Comparison of ENCODE assay signal across 7 cellular contexts in genomic region chr19:53196777-53197396, GRCh38. TPM values are rescaled to one million over a fixed set of nuclear protein-coding genes. Genes with fewer than 3 reads are reported as not detected.
DNase-seq lines count a peak whose midpoint lies in the region; ATAC-seq and TF ChIP-seq lines count a peak whose summit lies in the region.

No MANE protein-coding gene starts in this region.

- POLR2A ChIA-PET in activated CD4-positive, alpha-beta T cell treated with anti-CD3 and anti-CD28 coated beads for 36 hours (lab: Charles Lee) = no interaction called here

- H3K4me3 Mint-ChIP-seq in activated CD4-positive, alpha-beta T cell treated with anti-CD3 and anti-CD28 coated beads for 36 hours = peak overlapping the region; percentile 92

- H3K27ac Mint-ChIP-seq in activated CD4-positive, alpha-beta T cell treated with anti-CD3 and anti-CD28 coated beads for 36 hours = peak overlapping the region; percentile 96

- intact Hi-C loops in activated CD4-positive, alpha-beta T cell treated with anti-CD3 and anti-CD28 coated beads for 36 hours (cut with DNase I, micrococcal nuclease) = loop anchor here (1.0 to 10.0 kb wide), 16 partner anchors 38 to 1268 kb away; partner anchors contain the start of genes ZNF816 (in 2 of the 2), ZNF845 (in 2 of the 2), LENG9 (in 1 of the 2) and MYADM (in 1 of the 2)

- CTCF ChIA-PET in activated CD4-positive, alpha-beta T cell treated with anti-CD3 and anti-CD28 coated beads for 36 hours (lab: Charles Lee) = no interaction called here

- DNase-seq in NCI-H187 (lab: John Stamatoyannopoulos, UW) = peak; percentile 96 to 99
- peak; percentile 100 for DNase-seq in activated CD4-positive, alpha-beta T cell treated with anti-CD3 and anti-CD28 coated beads for 36 hours
- DNase-seq in choroid plexus epithelial cell (ENCODE audit: low read depth) = peak; percentile 96
- DNase-seq in kidney epithelial cell (ENCODE audit: low read depth) = peak; percentile 51
- DNase-seq in stimulated activated CD4-positive, alpha-beta T cell treated with anti-CD3 and anti-CD28 coated beads, Interleukin-12 subunit alpha, Interleukin-12 subunit beta, amount 100 ng/mL, for 24 hours (ENCODE audit: low read depth in 2 of 2) = peak; percentile 96 to 97
- no peak for DNase-seq in NCI-H510A (lab: John Stamatoyannopoulos, UW)

- no peak for TF ChIP-seq CTCF in choroid plexus epithelial cell (conservative IDR thresholded peaks at IDR 0.05; ENCODE audit: low read depth, low read length)
- TF ChIP-seq CTCF in kidney epithelial cell (IDR thresholded peaks at IDR 0.05; ENCODE audit: insufficient read depth, low read length, poor library complexity, severe bottlenecking) = no peak

- TF ChIP-seq POLR2A in GM18951 (IDR thresholded peaks at IDR 0.05; ENCODE audit: extremely low read depth, insufficient read depth, insufficient read length) = peak; percentile 74

- no peaks in the 10 kb centered on the region for H3K27me3 ChIP-seq in kidney epithelial cell (ENCODE audit: control insufficient read depth, insufficient read depth, low read length)

- peaks cover 32% of the 10 kb centered on the region for H3K4me1 Mint-ChIP-seq in activated CD4-positive, alpha-beta T cell treated with anti-CD3 and anti-CD28 coated beads for 36 hours

- ATAC-seq in activated CD4-positive, alpha-beta T cell treated with anti-CD3 and anti-CD28 coated beads for 36 hours = peak; percentile 84

- in situ Hi-C loops in GM18951 (cut with MboI; ENCODE audit: low sequenced_read_pairs, unreplicated experiment) = no loop called here

- H3K4me3 ChIP-seq in choroid plexus epithelial cell (ENCODE audit: low read depth, low read length) = peak overlapping the region; percentile 72
- H3K4me3 ChIP-seq in kidney epithelial cell (ENCODE audit: low read depth, low read length) = peak overlapping the region; percentile 89

- peaks cover 52% of the 10 kb centered on the region for H3K36me3 Mint-ChIP-seq in activated CD4-positive, alpha-beta T cell treated with anti-CD3 and anti-CD28 coated beads for 36 hours (ENCODE audit: low read depth)

- H3K36me3 ChIP-seq in kidney epithelial cell (ENCODE audit: control insufficient read depth, insufficient read depth, low read length) = no peaks in the 10 kb centered on the region

- peaks cover 22% of the 10 kb centered on the region for H3K9me3 Mint-ChIP-seq in activated CD4-positive, alpha-beta T cell treated with anti-CD3 and anti-CD28 coated beads for 36 hours (ENCODE audit: low read depth)

- H3K27me3 Mint-ChIP-seq in activated CD4-positive, alpha-beta T cell treated with anti-CD3 and anti-CD28 coated beads for 36 hours = no peaks in the 10 kb centered on the region

RNA-seq across cellular contexts. Expression of gene ZNF665, which starts 3.7 kb away (rescaled TPM):
- total RNA-seq in activated CD4-positive, alpha-beta T cell treated with anti-CD3 and anti-CD28 coated beads for 36 hours = 1 to 10 TPM; 6.5 to 8.7 TPM
- total RNA-seq in kidney epithelial cell = 2.9 and 5.8 TPM in 2 replicates

RNA-seq across cellular contexts. Expression of gene ZNF347, which starts 38.0 kb away (rescaled TPM):
- 1 to 10 TPM; 8.5 to 9.2 TPM for total RNA-seq in activated CD4-positive, alpha-beta T cell treated with anti-CD3 and anti-CD28 coated beads for 36 hours
- total RNA-seq in kidney epithelial cell = 5.5 and 8.0 TPM in 2 replicates

RNA-seq across cellular contexts. Expression of gene ZNF677, which starts 57.8 kb away (rescaled TPM):
- total RNA-seq in activated CD4-positive, alpha-beta T cell treated with anti-CD3 and anti-CD28 coated beads for 36 hours = 1 to 10 TPM; 6.4 to 7.5 TPM
- 25.3 and 31.6 TPM in 2 replicates for total RNA-seq in kidney epithelial cell
